ENCODE assay signal across 8 cellular contexts in genomic region chrX:120251471-120252011, GRCh38. TPM values are rescaled to one million over a fixed set of nuclear protein-coding genes. Genes with fewer than 3 reads are reported as not detected.
A peak's percentile ranks its signal among the peaks of the same experiment; 100 is the strongest.
DNase-seq lines count a peak whose midpoint lies in the region; ATAC-seq, FAIRE-seq and TF ChIP-seq lines count a peak whose summit lies in the region.

No MANE protein-coding gene starts in this region.

- intact Hi-C loops in head of caudate nucleus (cut with DNase I), result loop anchor here (5.0 kb wide), 3 partner anchors 56 to 216 kb away; partner anchors contain the start of gene LAMP2
- intact Hi-C loops in pancreas (cut with DNase I), result no loop called here

- peaks cover 0 to 3% (median 0%) of the 10 kb centered on the region in 3 donors for H3K36me3 ChIP-seq in pancreas

- CTCF ChIA-PET in activated naive CD4-positive, alpha-beta T cell treated with anti-CD3 and anti-CD28 coated beads, Interleukin-2, amount 10 ng/mL, durations not matched to agents 7 days and 5 days (lab: Charles Lee), result interaction anchor here (0.5 to 1.9 kb wide), 4 partner anchors 38 to 309 kb away, joined by 3 to 6 read pairs (median 4); no protein-coding TSS in a partner anchor

- peak overlapping the region; percentile 58 to 91 (median 82) for H3K27ac ChIP-seq in pancreas

- no peaks in the 10 kb centered on the region for H3K9me3 Mint-ChIP-seq in activated naive CD4-positive, alpha-beta T cell treated with anti-CD3 and anti-CD28 coated beads, Interleukin-2, amount 10 ng/mL, durations not matched to agents 7 days and 5 days

- H3K4me1 Mint-ChIP-seq in activated naive CD4-positive, alpha-beta T cell treated with anti-CD3 and anti-CD28 coated beads, Interleukin-2, amount 10 ng/mL, durations not matched to agents 7 days and 5 days, result peaks cover 39% of the 10 kb centered on the region

- H3K4me3 ChIP-seq in GM12875 (ENCODE audit: low read depth, low read length) (peak overlapping the region; percentile 82), pancreas (peak overlapping the region; percentile 19 to 57 (median 39))

- DNase-seq in A172 (ENCODE audit: low spot score) (peak; percentile 1), NCI-H69 (lab: John Stamatoyannopoulos, UW) (peak; percentile 58), head of caudate nucleus (peak in 33 of 42 donors; percentile 5 to 61 (median 24)), pancreas (peak in 3 of 6 donors; percentile 9 to 33 (median 29)), HPDE6-E6E7 (ENCODE audit: extremely low spot score) (no peak)
- DNase-seq in activated naive CD4-positive, alpha-beta T cell treated with anti-CD3 and anti-CD28 coated beads, Interleukin-2, amount 10 ng/mL, durations not matched to agents 7 days and 5 days, result peak; percentile 43

- no peaks in the 10 kb centered on the region for H3K9me3 ChIP-seq in pancreas

- no peak for TF ChIP-seq CTCF in GM12875 (IDR thresholded peaks at IDR 0.05; ENCODE audit: borderline replicate concordance, insufficient read depth, low read depth, low read length)
- no peak for TF ChIP-seq CTCF in pancreas (IDR thresholded peaks at IDR 0.05)

- H3K27me3 Mint-ChIP-seq in activated naive CD4-positive, alpha-beta T cell treated with anti-CD3 and anti-CD28 coated beads, Interleukin-2, amount 10 ng/mL, durations not matched to agents 7 days and 5 days, result no peaks in the 10 kb centered on the region

- FAIRE-seq in pancreas (lab: Jason Lieb, UNC), result no peak

- H3K4me1 ChIP-seq in pancreas, result peaks cover 0 to 6% (median 0%) of the 10 kb centered on the region in 3 donors

- H3K27me3 ChIP-seq in pancreas, result peaks cover 0 to 5% (median 2%) of the 10 kb centered on the region in 4 donors

- peak overlapping the region; percentile 91 for H3K27ac Mint-ChIP-seq in activated naive CD4-positive, alpha-beta T cell treated with anti-CD3 and anti-CD28 coated beads, Interleukin-2, amount 10 ng/mL, durations not matched to agents 7 days and 5 days

- peak overlapping the region; percentile 92 for H3K4me3 Mint-ChIP-seq in activated naive CD4-positive, alpha-beta T cell treated with anti-CD3 and anti-CD28 coated beads, Interleukin-2, amount 10 ng/mL, durations not matched to agents 7 days and 5 days

- ATAC-seq in pancreas (peak; percentile 18 to 58 (median 40)), GM18870 (IDR thresholded peaks at IDR 0.05; ENCODE audit: unreplicated experiment) (no peak)

- H3K36me3 Mint-ChIP-seq in activated naive CD4-positive, alpha-beta T cell treated with anti-CD3 and anti-CD28 coated beads, Interleukin-2, amount 10 ng/mL, durations not matched to agents 7 days and 5 days, result peaks cover 28% of the 10 kb centered on the region

- 0 to 38% methylated on average over 28 of the region's 28 CpGs for WGBS in pancreas, 2 donors

RNA-seq across cellular contexts. Expression of gene ZBTB33, which starts 0.9 kb away (rescaled TPM):
- total RNA-seq in A172 (2014; rRNA removed; shearing (Covaris generic)), result 11.2 and 12.7 TPM in 2 replicates
- total RNA-seq in pancreas, result 10 to 100 TPM in 1 of 6 donors, 1 to 10 TPM in 5; 5.1 to 12.0 (median 6.9) TPM
- polyA plus RNA-seq in pancreas, result 1 to 10 TPM; 1.7 to 4.6 TPM

RNA-seq across cellular contexts. Expression of gene TMEM255A, which starts 59.7 kb away (rescaled TPM):
- 4.0 and 4.6 TPM in 2 replicates for total RNA-seq in A172 (2014; rRNA removed; shearing (Covaris generic))
- 1 to 10 TPM in 1 of 6 donors, under 1 TPM in 5; 0.05 to 1.2 (median 0.32) TPM for total RNA-seq in pancreas
- 1 to 10 TPM in 1 of 2 donors, under 1 TPM in 1; 0.23 to 1.0 TPM for polyA plus RNA-seq in pancreas
